ENCODE assay signal across 8 cellular contexts in the genomic region with DNA sequence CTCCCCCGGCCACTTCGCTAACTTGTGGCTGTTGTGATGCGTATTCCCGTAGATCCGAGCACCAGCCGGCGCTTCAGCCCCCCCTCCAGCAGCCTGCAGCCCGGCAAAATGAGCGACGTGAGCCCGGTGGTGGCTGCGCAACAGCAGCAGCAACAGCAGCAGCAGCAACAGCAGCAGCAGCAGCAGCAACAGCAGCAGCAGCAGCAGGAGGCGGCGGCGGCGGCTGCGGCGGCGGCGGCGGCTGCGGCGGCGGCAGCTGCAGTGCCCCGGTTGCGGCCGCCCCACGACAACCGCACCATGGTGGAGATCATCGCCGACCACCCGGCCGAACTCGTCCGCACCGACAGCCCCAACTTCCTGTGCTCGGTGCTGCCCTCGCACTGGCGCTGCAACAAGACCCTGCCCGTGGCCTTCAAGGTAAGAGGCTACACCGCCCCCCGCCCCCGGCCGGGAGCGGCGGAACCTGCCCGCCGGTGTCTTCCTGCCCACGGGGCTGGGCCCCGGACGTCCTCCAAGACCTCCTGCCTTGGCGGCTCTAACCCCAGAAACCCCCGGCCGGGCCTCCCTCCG. TPM values are rescaled to one million over a fixed set of nuclear protein-coding genes. Genes with fewer than 3 reads are reported as not detected.
DNase-seq lines count a peak whose midpoint lies in the region; ATAC-seq and TF ChIP-seq lines count a peak whose summit lies in the region.

No MANE protein-coding gene starts in this region.

- in situ Hi-C loops in ACHN (cut with HindIII; ENCODE audit: low pct_ligation_motif_present, low pct_unique_long_range_greater_than_20kb, low sequenced_read_pairs): no loop called here
- in situ Hi-C loops in G401 (cut with HindIII; ENCODE audit: low sequenced_read_pairs): no loop called here

- peak overlapping the region; percentile 99 for H3K27ac Mint-ChIP-seq in activated T-helper 17 cell treated with anti-CD3 and anti-CD28 coated beads, Interleukin-2, amount 50 U/mL, for 72 hours

- DNase-seq in GDM1 (lab: John Stamatoyannopoulos, UW): peak; percentile 62
- peak; percentile 54 for DNase-seq in NCI-H69 (lab: John Stamatoyannopoulos, UW)
- peak; percentile 88 for DNase-seq in osteoblast (ENCODE audit: insufficient read length, low spot score, missing footprints)
- DNase-seq in ACHN: no peak
- DNase-seq in NCI-H1092 treated with DMSO at 0.1 percent for 48 hours (lab: John Stamatoyannopoulos, UW): no peak
- no peak for DNase-seq in G401 (ENCODE audit: low spot score)

- no peaks in the 10 kb centered on the region for H3K9me3 Mint-ChIP-seq in activated T-helper 17 cell treated with anti-CD3 and anti-CD28 coated beads, Interleukin-2, amount 50 U/mL, for 72 hours

- no peaks in the 10 kb centered on the region for H4K20me1 ChIP-seq in osteoblast (ENCODE audit: insufficient read depth, low read length)

- H3K4me1 Mint-ChIP-seq in activated T-helper 17 cell treated with anti-CD3 and anti-CD28 coated beads, Interleukin-2, amount 50 U/mL, for 72 hours: peaks cover 6% of the 10 kb centered on the region

- peaks cover 2 to 51% (median 21%) of the 10 kb centered on the region in 3 donors for H3K4me1 ChIP-seq in gastroesophageal sphincter
- H3K4me1 ChIP-seq in osteoblast (ENCODE audit: insufficient read depth, low read length): peaks cover 57% of the 10 kb centered on the region

- ATAC-seq in activated T-helper 17 cell treated with anti-CD3 and anti-CD28 coated beads, Interleukin-2, amount 50 U/mL, for 72 hours (replicated peaks): peak; percentile 22
- ATAC-seq in gastroesophageal sphincter: peak; percentile 20

- 13% methylated on average over 3 of the region's 55 CpGs; no CpG with 5 or more reads in 1 of the 2 donors for WGBS in gastroesophageal sphincter (ENCODE audit: low coverage in 1 of 2), 2 donors

- H3K9me3 ChIP-seq in gastroesophageal sphincter (no peaks in the 10 kb centered on the region), osteoblast (ENCODE audit: low read depth, low read length) (no peaks in the 10 kb centered on the region)

- peaks cover 84% of the 10 kb centered on the region for H3K79me2 ChIP-seq in osteoblast (ENCODE audit: insufficient read depth, low read length)

- no peak for TF ChIP-seq EP300 in gastroesophageal sphincter (IDR thresholded peaks at IDR 0.05)

- H2AFZ ChIP-seq in osteoblast (ENCODE audit: low read length): peak overlapping the region; percentile 77

- no peak for TF ChIP-seq POLR2A in gastroesophageal sphincter (IDR thresholded peaks at IDR 0.05)

- peaks cover 59% of the 10 kb centered on the region for H3K36me3 Mint-ChIP-seq in activated T-helper 17 cell treated with anti-CD3 and anti-CD28 coated beads, Interleukin-2, amount 50 U/mL, for 72 hours (ENCODE audit: low read depth)

- H3K4me3 Mint-ChIP-seq in activated T-helper 17 cell treated with anti-CD3 and anti-CD28 coated beads, Interleukin-2, amount 50 U/mL, for 72 hours: peak overlapping the region; percentile 99

- H3K4me3 ChIP-seq in gastroesophageal sphincter: peak overlapping the region; percentile 40 to 61
- H3K4me3 ChIP-seq in osteoblast (ENCODE audit: insufficient read depth, low read length): peak overlapping the region; percentile 92

- no peaks in the 10 kb centered on the region for H3K27me3 Mint-ChIP-seq in activated T-helper 17 cell treated with anti-CD3 and anti-CD28 coated beads, Interleukin-2, amount 50 U/mL, for 72 hours

- TF ChIP-seq CTCF in gastroesophageal sphincter (IDR thresholded peaks at IDR 0.05) (no peak), osteoblast (IDR thresholded peaks at IDR 0.05; ENCODE audit: extremely low read depth, low read depth, low read length) (no peak)

- peak overlapping the region; percentile 97 for H3K4me2 ChIP-seq in osteoblast (ENCODE audit: insufficient read depth, low read length)

- H3K27me3 ChIP-seq in gastroesophageal sphincter (peaks cover 77% of the 10 kb centered on the region), osteoblast (ENCODE audit: insufficient read depth, low read length) (no peaks in the 10 kb centered on the region)

- no peaks in the 10 kb centered on the region for H3K36me3 ChIP-seq in gastroesophageal sphincter
- no peaks in the 10 kb centered on the region for H3K36me3 ChIP-seq in osteoblast (ENCODE audit: insufficient read depth, low read length)

- H3K27ac ChIP-seq in gastroesophageal sphincter (peak overlapping the region in 3 of 4 donors; percentile 15 to 71 (median 49)), osteoblast (ENCODE audit: low read depth, low read length) (peak overlapping the region; percentile 94)

RNA-seq across cellular contexts. Expression of gene SUPT3H, which starts 44.9 kb away (rescaled TPM):
- 10 to 100 TPM; 12.1 to 20.0 TPM for total RNA-seq in activated T-helper 17 cell treated with anti-CD3 and anti-CD28 coated beads, Interleukin-2, amount 50 U/mL, for 72 hours
- 10 to 100 TPM in 1 of 4 donors, 1 to 10 TPM in 3; 3.6 to 13.1 (median 7.6) TPM for total RNA-seq in gastroesophageal sphincter
- total RNA-seq in osteoblast: 4.7 TPM in 2 replicates
- 10.9 and 24.7 TPM in 2 replicates for total RNA-seq in G401 (2014; rRNA removed; shearing (Covaris generic))

Comparison
In these comparisons a context has a peak if more than half of its experiments do, and no peak if none do; other contexts are left out.
1. DNase-seq: peak in GDM1 (single experiment), NCI-H69 (single experiment) and osteoblast (single experiment); none in ACHN (single experiment), NCI-H1092 treated with DMSO at 0.1 percent for 48 hours (single experiment) and G401 (single experiment).